Comparison of ENCODE assay signal across 25 cellular contexts in genomic region chr3:122530164-122530563, GRCh38. TPM values are rescaled to one million over a fixed set of nuclear protein-coding genes. Genes with fewer than 3 reads are reported as not detected.
DNase-seq lines count a peak whose midpoint lies in the region; ATAC-seq, FAIRE-seq and TF ChIP-seq lines count a peak whose summit lies in the region.
"Had no signal": no experiment of that assay in that cellular context is flagged by ENCODE, and none has a peak within 500 bp of the region (broad histone marks: within the 10 kb centered on the region; RNA-seq: fewer than 3 reads in every experiment).

No MANE protein-coding gene starts in this region.

- H3K36me3 Mint-ChIP-seq in activated CD4-positive, alpha-beta T cell treated with anti-CD3 and anti-CD28 coated beads, Interleukin-2, amount 10 ng/mL, durations not matched to agents 7 days and 5 days (ENCODE audit: low read depth), result peaks cover 70% of the 10 kb centered on the region
- H3K36me3 Mint-ChIP-seq in activated naive CD8-positive, alpha-beta T cell, result peaks cover 18% of the 10 kb centered on the region
- peaks cover 43% of the 10 kb centered on the region for H3K36me3 Mint-ChIP-seq in activated naive CD8-positive, alpha-beta T cell treated with anti-CD3 and anti-CD28 coated beads, Interleukin-2, amount 50 U/mL, for 24 hours (ENCODE audit: low read depth)
- H3K36me3 Mint-ChIP-seq in CD8-positive, alpha-beta T cell, result peaks cover 59% of the 10 kb centered on the region

- no peaks in the 10 kb centered on the region for H3K4me1 ChIP-seq in CD8-positive, alpha-beta T cell (ENCODE audit: insufficient read depth, low read length)
- H3K4me1 ChIP-seq: BE2C, BLaER1, Caco-2 had no signal

- POLR2A ChIA-PET in activated CD4-positive, alpha-beta T cell treated with anti-CD3 and anti-CD28 coated beads, Interleukin-2, amount 10 ng/mL, durations not matched to agents 7 days and 5 days (lab: Charles Lee), result no interaction called here
- POLR2A ChIA-PET in CD8-positive, alpha-beta T cell (lab: Charles Lee), result no interaction called here

- peaks cover 11% of the 10 kb centered on the region for H3K4me1 Mint-ChIP-seq in activated CD4-positive, alpha-beta T cell treated with anti-CD3 and anti-CD28 coated beads, Interleukin-2, amount 10 ng/mL, durations not matched to agents 7 days and 5 days
- H3K4me1 Mint-ChIP-seq in activated naive CD8-positive, alpha-beta T cell (ENCODE audit: low read depth), result peaks cover 29% of the 10 kb centered on the region
- peaks cover 37% of the 10 kb centered on the region for H3K4me1 Mint-ChIP-seq in activated naive CD8-positive, alpha-beta T cell treated with anti-CD3 and anti-CD28 coated beads, Interleukin-2, amount 50 U/mL, for 24 hours
- H3K4me1 Mint-ChIP-seq in CD8-positive, alpha-beta T cell (ENCODE audit: low read depth), result no peaks in the 10 kb centered on the region

- no peak for TF ChIP-seq CTCF in CD8-positive, alpha-beta T cell (IDR thresholded peaks at IDR 0.05)

- intact Hi-C loops in CD8-positive, alpha-beta T cell (cut with DNase I, micrococcal nuclease), result no loop called here

- no peaks in the 10 kb centered on the region for H3K9me3 ChIP-seq in CD8-positive, alpha-beta T cell (ENCODE audit: low read length)
- H3K9me3 ChIP-seq: BE2C, BLaER1, Caco-2 had no signal

- H3K4me3 Mint-ChIP-seq in activated CD4-positive, alpha-beta T cell treated with anti-CD3 and anti-CD28 coated beads, Interleukin-2, amount 10 ng/mL, durations not matched to agents 7 days and 5 days, result no peak overlapping the region
- H3K4me3 Mint-ChIP-seq in activated naive CD8-positive, alpha-beta T cell, result no peak overlapping the region
- no peak overlapping the region for H3K4me3 Mint-ChIP-seq in activated naive CD8-positive, alpha-beta T cell treated with anti-CD3 and anti-CD28 coated beads, Interleukin-2, amount 50 U/mL, for 24 hours
- H3K4me3 Mint-ChIP-seq in CD8-positive, alpha-beta T cell, result no peak overlapping the region
- H3K4me3 Mint-ChIP-seq: CD14-positive monocyte; CD4-positive, alpha-beta memory T cell; CD4-positive, CD25-positive, alpha-beta regulatory T cell had no signal

- CTCF ChIA-PET in activated CD4-positive, alpha-beta T cell treated with anti-CD3 and anti-CD28 coated beads, Interleukin-2, amount 10 ng/mL, durations not matched to agents 7 days and 5 days (lab: Charles Lee), result no interaction called here
- CTCF ChIA-PET in CD8-positive, alpha-beta T cell (lab: Charles Lee), result interaction anchor here (0.6 kb wide), 1 partner anchor 58 kb away, joined by 3 read pairs; no protein-coding TSS in a partner anchor

- H3K27me3 Mint-ChIP-seq in activated CD4-positive, alpha-beta T cell treated with anti-CD3 and anti-CD28 coated beads, Interleukin-2, amount 10 ng/mL, durations not matched to agents 7 days and 5 days, result no peaks in the 10 kb centered on the region
- no peaks in the 10 kb centered on the region for H3K27me3 Mint-ChIP-seq in activated naive CD8-positive, alpha-beta T cell
- no peaks in the 10 kb centered on the region for H3K27me3 Mint-ChIP-seq in activated naive CD8-positive, alpha-beta T cell treated with anti-CD3 and anti-CD28 coated beads, Interleukin-2, amount 50 U/mL, for 24 hours
- no peaks in the 10 kb centered on the region for H3K27me3 Mint-ChIP-seq in CD8-positive, alpha-beta T cell (ENCODE audit: low read depth)
- H3K27me3 Mint-ChIP-seq: CD4-positive, alpha-beta memory T cell; CD4-positive, CD25-positive, alpha-beta regulatory T cell had no signal

- peaks cover 21% of the 10 kb centered on the region for H3K36me3 ChIP-seq in CD8-positive, alpha-beta T cell (ENCODE audit: insufficient read depth, low read length)
- H3K36me3 ChIP-seq: BE2C had no signal

- H3K27me3 ChIP-seq in CD8-positive, alpha-beta T cell (ENCODE audit: insufficient read depth, low read length), result no peaks in the 10 kb centered on the region
- H3K27me3 ChIP-seq: BE2C, BLaER1 had no signal

- no peak overlapping the region for H3K4me3 ChIP-seq in CD8-positive, alpha-beta T cell (ENCODE audit: low read depth, low read length)
- H3K4me3 ChIP-seq: BLaER1 had no signal

- DNase-seq in activated CD4-positive, alpha-beta T cell treated with anti-CD3 and anti-CD28 coated beads, Interleukin-2, amount 10 ng/mL, durations not matched to agents 7 days and 5 days, result no peak
- DNase-seq in activated CD4-positive, alpha-beta T cell treated with anti-CD3 and anti-CD28 coated beads, Interleukin-2, amount 50 U/mL, for 48 hours, result no peak
- DNase-seq in activated naive CD8-positive, alpha-beta T cell treated with anti-CD3 and anti-CD28 coated beads, Interleukin-2, amount 50 U/mL, for 24 hours, result no peak
- no peak for DNase-seq in CD8-positive, alpha-beta T cell
- DNase-seq in left lobe of liver (ENCODE audit: low spot score), result no peak
- DNase-seq in urothelium cell line (ENCODE audit: low spot score), result no peak
- DNase-seq: 8988T; ACHN; BE2C; C1 segment of cervical spinal cord; Caco-2; Calu3; CD4-positive, alpha-beta memory T cell; CD4-positive, CD25-positive, alpha-beta regulatory T cell; DMS79 treated with DMSO at 0.1 percent for 48 hours; GF-D8 had no signal

- H3K27ac Mint-ChIP-seq in activated CD4-positive, alpha-beta T cell treated with anti-CD3 and anti-CD28 coated beads, Interleukin-2, amount 10 ng/mL, durations not matched to agents 7 days and 5 days, result peak overlapping the region; percentile 3
- H3K27ac Mint-ChIP-seq in activated naive CD8-positive, alpha-beta T cell, result peak overlapping the region; percentile 62
- no peak overlapping the region for H3K27ac Mint-ChIP-seq in activated naive CD8-positive, alpha-beta T cell treated with anti-CD3 and anti-CD28 coated beads, Interleukin-2, amount 50 U/mL, for 24 hours
- H3K27ac Mint-ChIP-seq in CD8-positive, alpha-beta T cell, result peak overlapping the region; percentile 16

- no peak for ATAC-seq in activated naive CD8-positive, alpha-beta T cell treated with anti-CD3 and anti-CD28 coated beads, Interleukin-2, amount 50 U/mL, for 24 hours
- no peak for ATAC-seq in CD8-positive, alpha-beta T cell
- peak; percentile 59 for ATAC-seq in left lobe of liver

- no peak overlapping the region for H3K27ac ChIP-seq in CD8-positive, alpha-beta T cell (ENCODE audit: low read depth, low read length)
- H3K27ac ChIP-seq: BLaER1 had no signal

- no peak for FAIRE-seq in urothelium cell line (lab: Jason Lieb, UNC)
- FAIRE-seq: A204.1, D721Med, G401.6, GM12891, GM19239 had no signal

- H3K9me3 Mint-ChIP-seq in activated CD4-positive, alpha-beta T cell treated with anti-CD3 and anti-CD28 coated beads, Interleukin-2, amount 10 ng/mL, durations not matched to agents 7 days and 5 days, result no peaks in the 10 kb centered on the region
- H3K9me3 Mint-ChIP-seq in activated naive CD8-positive, alpha-beta T cell (ENCODE audit: low read depth), result no peaks in the 10 kb centered on the region
- H3K9me3 Mint-ChIP-seq in activated naive CD8-positive, alpha-beta T cell treated with anti-CD3 and anti-CD28 coated beads, Interleukin-2, amount 50 U/mL, for 24 hours, result no peaks in the 10 kb centered on the region
- no peaks in the 10 kb centered on the region for H3K9me3 Mint-ChIP-seq in CD8-positive, alpha-beta T cell
- H3K9me3 Mint-ChIP-seq: CD14-positive monocyte; CD4-positive, alpha-beta memory T cell; CD4-positive, CD25-positive, alpha-beta regulatory T cell had no signal

RNA-seq across cellular contexts. Expression of gene KPNA1, which starts 15.4 kb away (rescaled TPM):
- total RNA-seq in activated CD4-positive, alpha-beta T cell treated with anti-CD3 and anti-CD28 coated beads, Interleukin-2, amount 10 ng/mL, durations not matched to agents 7 days and 5 days, result 10 to 100 TPM; 48.8 to 53.3 TPM
- 10 to 100 TPM; 39.3 to 45.0 TPM for total RNA-seq in CD8-positive, alpha-beta T cell
- total RNA-seq in left lobe of liver, result 47.1 TPM

RNA-seq across cellular contexts. Expression of gene PARP9, which starts 33.9 kb away (rescaled TPM):
- 100 to 1,000 TPM; 172 to 186 TPM for total RNA-seq in activated CD4-positive, alpha-beta T cell treated with anti-CD3 and anti-CD28 coated beads, Interleukin-2, amount 10 ng/mL, durations not matched to agents 7 days and 5 days
- 10 to 100 TPM; 12.0 to 12.1 TPM for total RNA-seq in CD8-positive, alpha-beta T cell
- 39.0 TPM for total RNA-seq in left lobe of liver

RNA-seq across cellular contexts. Expression of gene DTX3L, which starts 34.0 kb away (rescaled TPM):
- total RNA-seq in activated CD4-positive, alpha-beta T cell treated with anti-CD3 and anti-CD28 coated beads, Interleukin-2, amount 10 ng/mL, durations not matched to agents 7 days and 5 days, result 100 to 1,000 TPM; 162 to 189 TPM
- total RNA-seq in CD8-positive, alpha-beta T cell, result 10 to 100 TPM; 14.1 to 14.3 TPM
- 31.1 TPM for total RNA-seq in left lobe of liver

RNA-seq across cellular contexts. Expression of gene PARP15, which starts 47.3 kb away (rescaled TPM):
- 10 to 100 TPM; 39.8 to 40.9 TPM for total RNA-seq in activated CD4-positive, alpha-beta T cell treated with anti-CD3 and anti-CD28 coated beads, Interleukin-2, amount 10 ng/mL, durations not matched to agents 7 days and 5 days
- total RNA-seq in CD8-positive, alpha-beta T cell, result 10 to 100 TPM; 43.5 to 43.8 TPM
- total RNA-seq in left lobe of liver, result 1.0 TPM
- total RNA-seq: A673 had no signal
